Comparison of ENCODE assay signal across 12 cellular contexts in genomic region chr5:132008961-132009680, GRCh38. TPM values are rescaled to one million over a fixed set of nuclear protein-coding genes. Genes with fewer than 3 reads are reported as not detected.
A peak's percentile ranks its signal among the peaks of the same experiment; 100 is the strongest.
DNase-seq lines count a peak whose midpoint lies in the region; ATAC-seq, FAIRE-seq and TF ChIP-seq lines count a peak whose summit lies in the region.
"Had no signal": no experiment of that assay in that cellular context is flagged by ENCODE, and none has a peak within 500 bp of the region (broad histone marks: within the 10 kb centered on the region; RNA-seq: fewer than 3 reads in every experiment).

No MANE protein-coding gene starts in this region.

- peaks cover 24% of the 10 kb centered on the region for H3K27me3 Mint-ChIP-seq in T-helper 17 cell

- H3K9me3 ChIP-seq in T-helper 17 cell (ENCODE audit: control insufficient read depth, low read length, poor library complexity, severe bottlenecking): no peaks in the 10 kb centered on the region
- H3K9me3 ChIP-seq: HAP-1 had no signal

- DNase-seq in D721Med (ENCODE audit: insufficient read length, low spot score): no peak
- DNase-seq in G401 (ENCODE audit: low spot score): peak; percentile 91
- no peak for DNase-seq in T-helper 17 cell
- peak; percentile 17 to 20 for DNase-seq in left colon
- no peak for DNase-seq in H4 (ENCODE audit: low spot score)
- no peak for DNase-seq in KBM-7
- no peak for DNase-seq in COLO829 (ENCODE audit: low spot score)
- DNase-seq: NCI-H2227 treated with DMSO at 0.1 percent for 48 hours, right cardiac atrium, Right ventricle myocardium superior had no signal

- peak overlapping the region; percentile 29 for H3K27ac Mint-ChIP-seq in T-helper 17 cell

- ATAC-seq in T-helper 17 cell: no peak
- ATAC-seq in left colon: peak; percentile 51
- ATAC-seq: right cardiac atrium had no signal

- H3K4me1 Mint-ChIP-seq in T-helper 17 cell: peaks cover 35% of the 10 kb centered on the region

- in situ Hi-C loops in G401 (cut with HindIII; ENCODE audit: low sequenced_read_pairs): no loop called here
- in situ Hi-C loops in KBM-7 (cut with MboI; ENCODE audit: low pct_unique_long_range_greater_than_20kb, low sequenced_read_pairs): loop anchor here (25.0 kb wide), 3 partner anchors 197 to 572 kb away; no protein-coding TSS in a partner anchor

- H3K4me3 Mint-ChIP-seq in T-helper 17 cell: no peak overlapping the region

- no peak for TF ChIP-seq CTCF in D721Med (IDR thresholded peaks at IDR 0.05; ENCODE audit: insufficient read depth, missing control alignments)

- peak; percentile 21 for FAIRE-seq in D721Med (lab: Jason Lieb, UNC)

- no peaks in the 10 kb centered on the region for H3K36me3 Mint-ChIP-seq in T-helper 17 cell (ENCODE audit: low read depth)

- intact Hi-C loops in left colon (cut with DNase I, micrococcal nuclease): no loop called here

RNA-seq across cellular contexts. Expression of gene ACSL6, which starts 2.3 kb away (rescaled TPM):
- 7.3 TPM in 1 of 2 replicates, not detected in the other for total RNA-seq in G401 (2014; rRNA removed; shearing (Covaris generic))
- total RNA-seq in T-helper 17 cell (10 to 100 TPM; 18.0 to 22.2 TPM), left colon (under 1 TPM; 0.58 to 0.59 TPM)
- 0.43 and 0.46 TPM in 2 replicates for total RNA-seq in H4 (2014; rRNA removed; shearing (Covaris generic))

RNA-seq across cellular contexts. Expression of gene IL3, which starts 51.3 kb away (rescaled TPM):
- total RNA-seq in G401 (2014; rRNA removed; shearing (Covaris generic)): not detected in 2 replicates
- total RNA-seq in T-helper 17 cell: not detected
- total RNA-seq in left colon: not detected
- not detected in 2 replicates for total RNA-seq in H4 (2014; rRNA removed; shearing (Covaris generic))
- total RNA-seq: right cardiac atrium, Right ventricle myocardium superior, temporal lobe had no signal

Comparison
In these comparisons a context has a peak if more than half of its experiments do, and no peak if none do; other contexts are left out.
1. DNase-seq: peak in G401 (single experiment) and left colon (2 of 2); none in D721Med (single experiment), T-helper 17 cell (0 of 3), H4 (single experiment), KBM-7 (single experiment) and COLO829 (single experiment).